Comparison of ENCODE assay signal across 17 cellular contexts in genomic region chr10:16887565-16887964, GRCh38.
A peak's percentile ranks its signal among the peaks of the same experiment; 100 is the strongest.
DNase-seq lines count a peak whose midpoint lies in the region; ATAC-seq, FAIRE-seq and TF ChIP-seq lines count a peak whose summit lies in the region.
"Had no signal": no experiment of that assay in that cellular context is flagged by ENCODE, and none has a peak within 500 bp of the region (broad histone marks: within the 10 kb centered on the region; RNA-seq: fewer than 3 reads in every experiment).

No MANE protein-coding gene starts in this region.

- no peak for ATAC-seq in K562
- ATAC-seq in HG02571 (IDR thresholded peaks at IDR 0.05; ENCODE audit: unreplicated experiment) = no peak
- no peak for ATAC-seq in GM21529 (IDR thresholded peaks at IDR 0.05; ENCODE audit: unreplicated experiment)
- ATAC-seq: activated naive CD8-positive, alpha-beta T cell treated with anti-CD3 and anti-CD28 coated beads, Interleukin-2, amount 50 U/mL, for 24 hours; stimulated activated naive B cell treated with anti-CD40 and anti-IgM and Interleukin-4, amounts not matched to agents 10 μg/mL and 1 μg/mL and 100 μg/mL, for 72 hours had no signal

- TF ChIP-seq POLR2A in K562 (conservative IDR thresholded peaks at IDR 0.05) = no peak

- BruUV-seq in K562 (replicated peaks; lab: Mats Ljungman, UMichigan) = no TSS peak

- H3K4me1 ChIP-seq in K562 (replicated peaks in 1 of 2; ENCODE audit: control insufficient read depth in 2 of 2, insufficient read depth in 2 of 2, low read length in 2 of 2) = peaks cover 0 to 6% of the 10 kb centered on the region in 2 experiments; a peak in 2 of 5 replicates

- H3K79me2 ChIP-seq in K562 (ENCODE audit: control insufficient read depth, insufficient read depth, low read length) = no peaks in the 10 kb centered on the region

- TF ChIP-seq CTCF in AG04449 (IDR thresholded peaks at IDR 0.05; ENCODE audit: insufficient read depth, low read length, missing control alignments) (no peak), K562 (IDR thresholded peaks at IDR 0.05 in 2 of 3, conservative IDR thresholded peaks at IDR 0.05 in 1 of 3; ENCODE audit: insufficient read depth in 2 of 3, low read depth in 1 of 3, low read length in 3 of 3) (no peak), foreskin fibroblast (IDR thresholded peaks at IDR 0.05; ENCODE audit: low read depth, low read length) (no peak), RWPE1 (conservative IDR thresholded peaks at IDR 0.05; ENCODE audit: low read depth) (no peak)

- DNase-seq in AG04449 (ENCODE audit: low read depth, low spot score) (peak; percentile 82), HS-27A (ENCODE audit: low read depth) (peak; percentile 36), K562 (ENCODE audit: extremely low read depth in 1 of 4, low spot score in 3 of 4) (no peak), foreskin fibroblast (peak; percentile 85 to 92), HT-29 (ENCODE audit: low spot score) (no peak), RWPE1 (ENCODE audit: low spot score) (no peak)
- DNase-seq: activated CD4-positive, alpha-beta T cell treated with anti-CD3 and anti-CD28 coated beads for 48 hours; activated naive CD8-positive, alpha-beta T cell treated with anti-CD3 and anti-CD28 coated beads, Interleukin-2, amount 50 U/mL, for 24 hours; activated T-cell treated with anti-CD3 and anti-CD28 coated beads, Interleukin-2, amount 50 U/mL, for 24 hours; DMS153; NCI-H2029; NCI-H82; Right ventricle myocardium superior; stimulated activated naive B cell treated with anti-CD40 and anti-IgM and Interleukin-4, amounts not matched to agents 10 μg/mL and 1 μg/mL and 100 μg/mL, for 72 hours had no signal

- CTCF ChIA-PET in AG04449 (lab: Yijun Ruan, JAX) (interaction anchor here (0.6 kb wide), 1 partner anchor 45 kb away, joined by 3 read pairs; no protein-coding TSS in a partner anchor), K562 (lab: Yijun Ruan, JAX; ENCODE audit: low intra/inter-chr PET ratio) (no interaction called here), RWPE1 (lab: Yijun Ruan, JAX) (no interaction called here)

- no peak overlapping the region for H3K9ac ChIP-seq in K562 (ENCODE audit: insufficient read depth in 1 of 2, low read depth in 2 of 2, low read length in 2 of 2)

- no peak for FAIRE-seq in K562 (lab: Jason Lieb, UNC)

- WGBS in K562 (ENCODE audit: insufficient coverage, low coverage, missing lambda C conversion rate) = 2% methylated on average over 3 of the region's 3 CpGs

- intact Hi-C loops in K562 (cut with micrococcal nuclease) = loop anchor here (1.0 kb wide), 1 partner anchor 33 kb away; no protein-coding TSS in a partner anchor

- POLR2A ChIA-PET in AG04449 (lab: Yijun Ruan, JAX) (no interaction called here), K562 (lab: Yijun Ruan, JAX) (no interaction called here), RWPE1 (lab: Yijun Ruan, JAX; ENCODE audit: low non-redundant PET) (no interaction called here)

- TF ChIP-seq RAD21 in K562 (CRISPR knock-in tag; conservative IDR thresholded peaks at IDR 0.05 in 1 of 2, IDR thresholded peaks at IDR 0.05 in 1 of 2) = no peak

- 0 out of 5 replicates have a peak, but pooled peaks cover 0 to 5% of the 10 kb centered on the region in 2 experiments for H3K27me3 ChIP-seq in K562 (ENCODE audit: control insufficient read depth in 2 of 2, insufficient read depth in 2 of 2, low read length in 2 of 2)

- no peaks in the 10 kb centered on the region for H4K20me1 ChIP-seq in K562 (replicated peaks; ENCODE audit: control insufficient read depth, insufficient read depth, low read length)

- no peak overlapping the region for H3K27ac ChIP-seq in K562 (ENCODE audit: extremely low read depth, low read depth, low read length)
- H3K27ac ChIP-seq in RWPE1 = no peak overlapping the region

- no peak overlapping the region for H2AFZ ChIP-seq in K562 (ENCODE audit: low read depth, low read length)

- no peaks in the 10 kb centered on the region for H3K9me3 ChIP-seq in K562 (replicated peaks; ENCODE audit: control insufficient read depth, insufficient read depth, low read depth, low read length)

- H3K9me1 ChIP-seq in K562 (ENCODE audit: control insufficient read depth, insufficient read depth, low read length) = no peaks in the 10 kb centered on the region

- no peaks in the 10 kb centered on the region for H3K36me3 ChIP-seq in K562 (ENCODE audit: control insufficient read depth, insufficient read depth, low read length)

- no peak overlapping the region for H3K4me3 ChIP-seq in AG04449 (ENCODE audit: low read depth, low read length)
- no peak overlapping the region for H3K4me3 ChIP-seq in K562
- no peak overlapping the region for H3K4me3 ChIP-seq in foreskin fibroblast (ENCODE audit: low read depth in 1 of 2, low read length in 2 of 2)
- H3K4me3 ChIP-seq: lung had no signal

- no peak overlapping the region for H3K4me2 ChIP-seq in K562 (ENCODE audit: insufficient read depth, low read length)

- no peak for TF ChIP-seq EP300 in K562 (IDR thresholded peaks at IDR 0.05; ENCODE audit: low read length)

- in situ Hi-C loops in K562 (cut with MboI) = no loop called here

TF ChIP-seq in K562, 482 proteins besides CTCF, POLR2A, EP300 and RAD21:
- TF ChIP-seq KDM1A (IDR thresholded peaks at IDR 0.05) = peak in 1 of 2 experiments; percentile 31; a peak in 1 of 4 replicates
- TF ChIP-seq ZEB2 (IDR thresholded peaks at IDR 0.05) = no peak
- TF ChIP-seq ZC3H4 (CRISPR knock-in tag; IDR thresholded peaks at IDR 0.05; ENCODE audit: borderline replicate concordance) = no peak
- TF ChIP-seq ZNF707 (CRISPR knock-in tag; conservative IDR thresholded peaks at IDR 0.05) = no peak
- no peak for TF ChIP-seq DIDO1 (tag; IDR thresholded peaks at IDR 0.05; ENCODE audit: low read depth)
- TF ChIP-seq RCOR1 (IDR thresholded peaks at IDR 0.05; ENCODE audit: borderline replicate concordance in 1 of 2, low read depth in 2 of 2, low read length in 2 of 2) = peak in 1 of 2 experiments; percentile 21; a peak in 1 of 4 replicates
- TF ChIP-seq MEIS2 (IDR thresholded peaks at IDR 0.05; ENCODE audit: partially characterized antibody) = peak; percentile 3
- no peak for TF ChIP-seq PBX2 (CRISPR knock-in tag; IDR thresholded peaks at IDR 0.05; ENCODE audit: low read depth)
- peak; percentile 41; the same call in 1 of the 2 replicates for TF ChIP-seq PBX2 (tag; conservative IDR thresholded peaks at IDR 0.05; ENCODE audit: low read depth)
- no peak for TF ChIP-seq ZBTB7A (IDR thresholded peaks at IDR 0.05; ENCODE audit: borderline replicate concordance, control insufficient read depth, low read depth, low read length)
- TF ChIP-seq TCFL5 (CRISPR knock-in tag; conservative IDR thresholded peaks at IDR 0.05) = no peak
- TF ChIP-seq CEBPB (tag; IDR thresholded peaks at IDR 0.05) = no peak
- 0 out of 2 replicates have a peak, but pooled peaks have one; percentile 32 for TF ChIP-seq FOSL1 (tag; conservative IDR thresholded peaks at IDR 0.05)
- peak; percentile 34 for TF ChIP-seq NFIC (IDR thresholded peaks at IDR 0.05)
- 0 out of 2 replicates have a peak, but pooled peaks have one; percentile 14 for TF ChIP-seq ARID1B (IDR thresholded peaks at IDR 0.05)
- peak; percentile 16; the same call in 1 of the 2 replicates for TF ChIP-seq RFX1 (IDR thresholded peaks at IDR 0.05)
- TF ChIP-seq MEF2D (tag; conservative IDR thresholded peaks at IDR 0.05; ENCODE audit: low read depth) = 0 out of 2 replicates have a peak, but pooled peaks have one; percentile 35
- no peak for TF ChIP-seq ZKSCAN8 (CRISPR knock-in tag; IDR thresholded peaks at IDR 0.05)
TF ChIP-seq in K562: peak in this region for 9.

Comparison
In these comparisons a context has a peak if more than half of its experiments do, and no peak if none do; other contexts are left out.
1. DNase-seq: peak in AG04449 (single experiment), HS-27A (single experiment) and foreskin fibroblast (2 of 2); none in K562 (0 of 4), HT-29 (single experiment) and RWPE1 (single experiment).